Comparison of ENCODE assay signal across 8 cellular contexts in the genomic region with DNA sequence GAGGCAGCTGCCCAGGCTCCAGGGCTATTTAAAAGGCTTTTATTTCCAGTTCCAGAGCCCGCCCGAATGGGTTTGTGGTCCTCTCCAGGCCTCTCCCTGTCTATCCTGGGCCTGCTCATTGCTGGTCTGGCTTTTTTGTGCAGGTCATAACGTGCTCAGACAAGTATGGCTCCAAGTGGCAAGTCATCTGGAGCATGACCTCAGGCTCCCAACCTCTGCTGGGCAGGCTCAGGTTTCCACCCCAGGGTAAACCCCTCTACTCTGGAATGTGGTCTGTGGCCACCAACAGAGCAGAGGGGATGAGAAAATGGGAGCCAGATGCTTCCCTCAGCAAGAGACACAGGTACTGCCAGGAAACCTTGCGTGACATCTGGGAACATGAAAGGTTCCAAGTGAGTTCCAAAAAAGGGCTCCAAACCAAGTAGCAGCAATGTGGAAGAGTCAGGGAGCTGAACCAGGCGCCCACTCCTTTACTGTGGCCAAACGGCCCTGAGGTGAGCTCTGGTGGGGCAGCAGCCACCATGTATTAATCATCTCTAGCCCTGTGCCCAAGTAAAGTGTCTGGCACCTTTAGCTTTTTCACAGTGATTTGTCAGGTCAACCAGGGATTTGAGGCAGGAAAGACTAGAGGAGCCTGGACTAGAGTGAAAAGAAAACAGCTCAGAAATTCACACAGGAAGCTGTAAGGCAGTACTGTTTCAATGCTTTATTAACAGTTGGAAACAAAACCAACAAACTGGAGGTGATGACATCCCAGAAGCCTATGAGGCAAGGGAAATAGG. TPM values are rescaled to one million over a fixed set of nuclear protein-coding genes. Genes with fewer than 3 reads are reported as not detected.
DNase-seq lines count a peak whose midpoint lies in the region; ATAC-seq and TF ChIP-seq lines count a peak whose summit lies in the region.

No MANE protein-coding gene starts in this region.

- H3K23ac ChIP-seq in neuronal stem cell (ENCODE audit: low read depth, low read length, poor library complexity): no peak overlapping the region

- H3K27ac ChIP-seq in endodermal cell (ENCODE audit: low read depth, low read length) (peak overlapping the region; percentile 99), neuronal stem cell (replicated peaks; ENCODE audit: low read length) (peak overlapping the region; percentile 99)

- H3K27me3 ChIP-seq in endodermal cell (ENCODE audit: control insufficient read depth, insufficient read depth, low read length, poor library complexity, severe bottlenecking): no peaks in the 10 kb centered on the region
- no peaks in the 10 kb centered on the region for H3K27me3 ChIP-seq in neuronal stem cell (ENCODE audit: control insufficient read depth in 3 of 3, insufficient read depth in 3 of 3, low read depth in 1 of 3, low read length in 3 of 3)

- H3K27ac Mint-ChIP-seq in CD14-positive monocyte (peak overlapping the region in 4 of 7 donors; percentile 1 to 68 (median 37)), endodermal cell (peak overlapping the region; percentile 92)

- WGBS in endodermal cell (ENCODE audit: insufficient coverage in 1 of 2, insufficient read length in 1 of 2), 2 experiments: 47 to 66% methylated on average over 4 to 6 of the region's 6 CpGs
- no CpG with 5 or more reads among the region's 6 CpGs for WGBS in neuronal stem cell (ENCODE audit: extremely low coverage in 2 of 2, insufficient read length in 2 of 2, insufficient replicate concordance in 1 of 2), 2 donors

- H3K4me3 Mint-ChIP-seq in CD14-positive monocyte (peak overlapping the region in 1 of 2 donors; percentile 11), endodermal cell (peak overlapping the region; percentile 69)

- intact Hi-C loops in CD14-positive monocyte (cut with micrococcal nuclease) (no loop called here), posterior vena cava (cut with DNase I) (loop anchor here in 1 of 2 donors (5.0 kb wide), 1 partner anchor 37 kb away; the partner anchor contains the start of gene PCDHGC3)

- H2BK5ac ChIP-seq in neuronal stem cell (ENCODE audit: low read length): peak overlapping the region; percentile 79

- H4K8ac ChIP-seq in neuronal stem cell (ENCODE audit: low read depth, low read length): no peak overlapping the region

- peak overlapping the region; percentile 96 for H3K18ac ChIP-seq in neuronal stem cell (ENCODE audit: low read length)

- H3K79me1 ChIP-seq in neuronal stem cell (ENCODE audit: low read depth, low read length): no peaks in the 10 kb centered on the region

- DNase-seq in CD14-positive monocyte (ENCODE audit: low spot score) (no peak), NCI-H2196 treated with DMSO at 0.1 percent for 48 hours (lab: John Stamatoyannopoulos, UW; ENCODE audit: unreplicated experiment) (peak; percentile 56), endodermal cell (peak; percentile 90), neuronal stem cell (ENCODE audit: low spot score) (no peak), posterior vena cava (ENCODE audit: low spot score) (no peak)
- no peak for DNase-seq in stimulated activated CD4-positive, alpha-beta T cell treated with anti-CD3 and anti-CD28 coated beads, Interleukin-15, amount 100 ng/mL, for 24 hours

- no peak overlapping the region for H2BK12ac ChIP-seq in neuronal stem cell (ENCODE audit: low read length)

- peak overlapping the region; percentile 33 for H2BK15ac ChIP-seq in neuronal stem cell (ENCODE audit: low read length)

- no peak overlapping the region for H4K91ac ChIP-seq in neuronal stem cell (ENCODE audit: low read depth, low read length, poor library complexity)

- H3K4ac ChIP-seq in neuronal stem cell (ENCODE audit: low read length): no peak overlapping the region

- peak overlapping the region; percentile 69 for H2AFZ ChIP-seq in neuronal stem cell (ENCODE audit: low read length)

- H3K4me1 ChIP-seq in endodermal cell (ENCODE audit: control insufficient read depth, insufficient read depth, low read length) (peaks cover 15% of the 10 kb centered on the region), neuronal stem cell (ENCODE audit: control insufficient read depth in 2 of 2, insufficient read depth in 1 of 2, low read depth in 1 of 2, low read length in 2 of 2) (peaks cover 25 to 32% of the 10 kb centered on the region in 2 donors)

- TF ChIP-seq CTCF in CD14-positive monocyte (IDR thresholded peaks at IDR 0.05) (no peak), endodermal cell (conservative IDR thresholded peaks at IDR 0.05) (no peak)

- H3K4me2 ChIP-seq in neuronal stem cell (ENCODE audit: insufficient read depth, low read length, poor library complexity, severe bottlenecking): peak overlapping the region; percentile 87

- no peak overlapping the region for H3K9ac ChIP-seq in endodermal cell (ENCODE audit: extremely low read depth, low read length, poor library complexity, severe bottlenecking)
- H3K9ac ChIP-seq in neuronal stem cell (ENCODE audit: low read depth, low read length, poor library complexity): no peak overlapping the region

- H3K9me3 Mint-ChIP-seq in CD14-positive monocyte (peaks cover 0 to 5% (median 0%) of the 10 kb centered on the region in 7 donors), endodermal cell (no peaks in the 10 kb centered on the region)

- H3K9me3 ChIP-seq in endodermal cell (ENCODE audit: control insufficient read depth, low read length) (no peaks in the 10 kb centered on the region), neuronal stem cell (replicated peaks in 1 of 2; ENCODE audit: control insufficient read depth in 2 of 2, insufficient read depth in 1 of 2, low read depth in 1 of 2, low read length in 2 of 2) (peaks cover 0 to 10% of the 10 kb centered on the region in 2 donors)

- peak; percentile 13 for ATAC-seq in GM21423 (IDR thresholded peaks at IDR 0.05; ENCODE audit: unreplicated experiment)
- no peak for ATAC-seq in HG03457 (IDR thresholded peaks at IDR 0.05; ENCODE audit: unreplicated experiment)

- no peak overlapping the region for H3K14ac ChIP-seq in neuronal stem cell (ENCODE audit: low read length)

- peak overlapping the region; percentile 45 for H2AK5ac ChIP-seq in neuronal stem cell (ENCODE audit: low read depth, low read length)

- peaks cover 69% of the 10 kb centered on the region for H3K4me1 Mint-ChIP-seq in CD14-positive monocyte
- peaks cover 30% of the 10 kb centered on the region for H3K4me1 Mint-ChIP-seq in endodermal cell

- peaks cover 60% of the 10 kb centered on the region for H3K36me3 ChIP-seq in endodermal cell (ENCODE audit: control insufficient read depth, insufficient read depth, low read length)
- H3K36me3 ChIP-seq in neuronal stem cell (replicated peaks in 1 of 2; ENCODE audit: control insufficient read depth in 2 of 2, insufficient read depth in 2 of 2, low read length in 2 of 2): peaks cover 33 to 76% of the 10 kb centered on the region in 2 donors

- H3K27me3 Mint-ChIP-seq in CD14-positive monocyte (ENCODE audit: low read depth in 3 of 3) (peaks cover 0 to 26% (median 8%) of the 10 kb centered on the region in 3 donors), endodermal cell (ENCODE audit: insufficient read depth) (peaks cover 6% of the 10 kb centered on the region)

- H2BK120ac ChIP-seq in neuronal stem cell (ENCODE audit: low read depth, low read length): peak overlapping the region; percentile 36

- no peak overlapping the region for H3K4me3 ChIP-seq in endodermal cell (ENCODE audit: low read length)
- H3K4me3 ChIP-seq in neuronal stem cell (ENCODE audit: low read length in 2 of 2): peak overlapping the region in 1 of 2 donors; percentile 46

- H3K36me3 Mint-ChIP-seq in CD14-positive monocyte (peaks cover 63% of the 10 kb centered on the region in 2 donors), endodermal cell (ENCODE audit: low read depth) (peaks cover 37% of the 10 kb centered on the region)

RNA-seq across cellular contexts. Expression of gene PCDHGC5, which starts 25.6 kb away (rescaled TPM):
- not detected for polyA plus RNA-seq in CD14-positive monocyte
- total RNA-seq in endodermal cell: 1 to 10 TPM in 1 of 2 donors, under 1 TPM in 1; 0.71 to 1.8 TPM
- polyA plus RNA-seq in endodermal cell (2013, experiment 1 of 2): 1.7 TPM
- 1.9 TPM for polyA plus RNA-seq in endodermal cell (2013, experiment 2 of 2)
- 1.1 TPM for polyA plus RNA-seq in neuronal stem cell (2013, experiment 1 of 2)
- 1.1 TPM for polyA plus RNA-seq in neuronal stem cell (2013, experiment 2 of 2)
- total RNA-seq in posterior vena cava: 1 to 10 TPM; 2.3 to 2.6 TPM

RNA-seq across cellular contexts. Expression of gene PCDHGC4, which starts 29.7 kb away (rescaled TPM):
- not detected for polyA plus RNA-seq in CD14-positive monocyte
- total RNA-seq in endodermal cell (1 to 10 TPM; 2.6 to 3.0 TPM), posterior vena cava (1 to 10 TPM; 2.0 to 2.9 TPM)
- 22.9 TPM for polyA plus RNA-seq in endodermal cell (2013, experiment 1 of 2)
- 22.7 TPM for polyA plus RNA-seq in endodermal cell (2013, experiment 2 of 2)
- 12.3 TPM for polyA plus RNA-seq in neuronal stem cell (2013, experiment 1 of 2)
- 11.6 TPM for polyA plus RNA-seq in neuronal stem cell (2013, experiment 2 of 2)

RNA-seq across cellular contexts. Expression of gene PCDHGC3, which starts 38.8 kb away (rescaled TPM):
- under 1 TPM in 1 of 2 donors, not detected in 1; 0.33 TPM for polyA plus RNA-seq in CD14-positive monocyte
- total RNA-seq in endodermal cell: 10 to 100 TPM; 13.9 to 27.6 TPM
- 56.9 TPM for polyA plus RNA-seq in endodermal cell (2013, experiment 1 of 2)
- polyA plus RNA-seq in endodermal cell (2013, experiment 2 of 2): 55.8 TPM
- polyA plus RNA-seq in neuronal stem cell (2013, experiment 1 of 2): 113 TPM
- polyA plus RNA-seq in neuronal stem cell (2013, experiment 2 of 2): 116 TPM
- total RNA-seq in posterior vena cava: 10 to 100 TPM; 71.1 to 90.6 TPM

Comparison
In these comparisons a context has a peak if more than half of its experiments do, and no peak if none do; other contexts are left out.
1. DNase-seq: peak in NCI-H2196 treated with DMSO at 0.1 percent for 48 hours (single experiment) and endodermal cell (single experiment); none in CD14-positive monocyte (single experiment), neuronal stem cell (single experiment), posterior vena cava (single experiment) and stimulated activated CD4-positive, alpha-beta T cell treated with anti-CD3 and anti-CD28 coated beads, Interleukin-15, amount 100 ng/mL, for 24 hours (single experiment).